In the genomic region with DNA sequence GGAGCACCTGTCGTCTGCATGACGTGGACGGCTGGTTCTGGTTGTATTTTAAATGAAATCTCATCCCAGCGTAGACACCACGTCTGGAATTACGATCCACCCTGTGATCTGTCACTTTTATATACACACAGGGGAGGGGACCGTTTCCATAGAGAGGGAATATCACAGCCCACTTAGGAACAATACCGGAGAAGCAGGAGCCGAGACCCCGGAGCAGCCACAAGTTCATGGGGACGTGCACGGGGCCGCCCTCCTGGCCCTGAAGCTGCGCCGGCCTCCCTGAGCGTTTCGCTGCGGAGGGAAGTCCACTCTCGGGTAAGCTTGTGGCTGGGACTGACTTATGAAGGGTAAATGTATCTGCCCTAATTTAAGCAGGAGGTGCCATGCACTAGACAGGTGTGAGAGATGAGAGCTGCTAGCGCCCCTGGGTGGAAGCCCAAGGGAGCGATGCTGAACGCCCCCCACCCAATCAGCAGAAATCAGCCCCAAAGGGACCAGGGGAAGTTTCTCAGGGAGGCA, we compare ENCODE assay signal across 20 cellular contexts. TPM values are rescaled to one million over a fixed set of nuclear protein-coding genes. Genes with fewer than 3 reads are reported as not detected.
DNase-seq lines count a peak whose midpoint lies in the region; ATAC-seq, FAIRE-seq and TF ChIP-seq lines count a peak whose summit lies in the region.
"Had no signal": no experiment of that assay in that cellular context is flagged by ENCODE, and none has a peak within 500 bp of the region (broad histone marks: within the 10 kb centered on the region; RNA-seq: fewer than 3 reads in every experiment).

Gene UCN3 (plus strand): TSS at position 51 of the 519 bp plus-strand sequence. CDS start 8,755 bp downstream, outside the sequence.

- H3K79me1 ChIP-seq in H1 (ENCODE audit: low read depth, low read length), result no peaks in the 10 kb centered on the region

- H3K18ac ChIP-seq in H1 (ENCODE audit: extremely low read depth, low read length), result no peak within 1 kb of the TSS

- no peaks in the 10 kb centered on the region; a peak in 1 of 7 replicates for H3K27me3 ChIP-seq in H1 (replicated peaks in 1 of 4; ENCODE audit: control insufficient read depth in 3 of 4, extremely low read depth in 1 of 4, insufficient read depth in 3 of 4, low read length in 3 of 4)
- H3K27me3 ChIP-seq in parathyroid adenoma (ENCODE audit: control insufficient read depth, insufficient read depth, low read length), result no peaks in the 10 kb centered on the region

- no peaks in the 10 kb centered on the region for H3K79me2 ChIP-seq in H1 (ENCODE audit: control insufficient read depth in 1 of 2, insufficient read depth in 2 of 2, low read length in 2 of 2)
- H3K79me2 ChIP-seq in parathyroid adenoma, result no peaks in the 10 kb centered on the region

- H4K8ac ChIP-seq in H1 (ENCODE audit: extremely low read depth, insufficient read depth, low read length), result peak within 1 kb of the TSS; percentile 23; the same call in 1 of the 2 replicates

- TF ChIP-seq CTCF in H1 (IDR thresholded peaks at IDR 0.05; ENCODE audit: control extremely low read depth in 1 of 3, insufficient read depth in 1 of 3, low read depth in 1 of 3, low read length in 3 of 3) (peak; percentile 15 to 35 (median 33); a peak in 3 of 4 replicates), parathyroid adenoma (IDR thresholded peaks at IDR 0.05) (no peak), glutamatergic neuron (IDR thresholded peaks at IDR 0.05; ENCODE audit: partially characterized antibody, unreplicated experiment) (no peak)

- H3K9ac ChIP-seq in H1 (replicated peaks in 1 of 4; ENCODE audit: extremely low read depth in 1 of 4, low read depth in 3 of 4, low read length in 3 of 4) (no peak within 1 kb of the TSS), parathyroid adenoma (no peak within 1 kb of the TSS)

- no peak within 1 kb of the TSS for H3K23ac ChIP-seq in H1 (ENCODE audit: insufficient read length)

- POLR2A ChIA-PET in H1 (lab: Charles Lee; ENCODE audit: partially characterized antibody), result no interaction called here

- no peak for TF ChIP-seq POLR2A in H1 (IDR thresholded peaks at IDR 0.05; ENCODE audit: control extremely low read depth in 1 of 2, low read depth in 2 of 2, low read length in 2 of 2)

- no peak within 1 kb of the TSS for H4K5ac ChIP-seq in H1 (ENCODE audit: insufficient read length, low read depth, low read length)

- H3K14ac ChIP-seq in H1 (ENCODE audit: insufficient read length), result no peak within 1 kb of the TSS

- H3K27ac ChIP-seq in H1 (ENCODE audit: low read depth, low read length), result no peak within 1 kb of the TSS
- H3K27ac ChIP-seq in parathyroid adenoma, result no peak within 1 kb of the TSS
- H3K27ac ChIP-seq: dorsolateral prefrontal cortex, suprapubic skin had no signal

- H3K4me3 Mint-ChIP-seq in glutamatergic neuron (ENCODE audit: unreplicated experiment), result no peak within 1 kb of the TSS
- H3K4me3 Mint-ChIP-seq: CD8-positive, alpha-beta T cell had no signal

- H3K27me3 Mint-ChIP-seq in glutamatergic neuron (ENCODE audit: unreplicated experiment), result peaks cover 5% of the 10 kb centered on the region

- H2BK12ac ChIP-seq in H1 (ENCODE audit: low read depth, low read length), result no peak within 1 kb of the TSS

- H3K9me3 ChIP-seq in H1 (ENCODE audit: insufficient read depth in 2 of 2, low read depth in 1 of 2, low read length in 1 of 2) (0 out of 4 replicates have a peak, but pooled peaks cover 0 to under 1% of the 10 kb centered on the region in 2 experiments), parathyroid adenoma (ENCODE audit: control insufficient read depth, low read length) (no peaks in the 10 kb centered on the region)
- H3K9me3 ChIP-seq: suprapubic skin had no signal

- H3K23me2 ChIP-seq in H1 (ENCODE audit: low read depth, low read length), result peaks cover 4% of the 10 kb centered on the region

- CTCF ChIA-PET in H1 (lab: Charles Lee; ENCODE audit: partially characterized antibody), result no interaction called here

- H2AFZ ChIP-seq in H1 (ENCODE audit: low read length), result peak within 1 kb of the TSS; percentile 56
- H2AFZ ChIP-seq in parathyroid adenoma, result no peak within 1 kb of the TSS

- no peak within 1 kb of the TSS for H2BK15ac ChIP-seq in H1 (ENCODE audit: low read length)

- ATAC-seq in GM18870 (IDR thresholded peaks at IDR 0.05; ENCODE audit: unreplicated experiment) (no peak), HG03354 (IDR thresholded peaks at IDR 0.05; ENCODE audit: poor library complexity, severe bottlenecking, unreplicated experiment) (no peak)
- ATAC-seq: CD8-positive, alpha-beta T cell; left cardiac atrium had no signal

- H3K4me1 ChIP-seq in H1 (replicated peaks in 1 of 4; ENCODE audit: control insufficient read depth in 3 of 4, insufficient read depth in 4 of 4, low read length in 3 of 4) (no peaks in the 10 kb centered on the region), parathyroid adenoma (no peaks in the 10 kb centered on the region)
- H3K4me1 ChIP-seq: suprapubic skin had no signal

- no peak within 1 kb of the TSS for H2BK20ac ChIP-seq in H1 (ENCODE audit: low read length)

- no peaks in the 10 kb centered on the region for H4K20me1 ChIP-seq in H1 (replicated peaks in 1 of 2; ENCODE audit: control insufficient read depth in 1 of 2, insufficient read depth in 2 of 2, low read length in 2 of 2)

- H3K56ac ChIP-seq in H1 (replicated peaks; ENCODE audit: insufficient read length, low read depth, low read length), result no peak within 1 kb of the TSS

- no peak within 1 kb of the TSS for H3K27ac Mint-ChIP-seq in glutamatergic neuron (ENCODE audit: unreplicated experiment)
- H3K27ac Mint-ChIP-seq: CD8-positive, alpha-beta T cell had no signal

- H3K9me3 Mint-ChIP-seq in glutamatergic neuron (ENCODE audit: unreplicated experiment), result no peaks in the 10 kb centered on the region
- H3K9me3 Mint-ChIP-seq: CD8-positive, alpha-beta T cell had no signal

- H2BK5ac ChIP-seq in H1 (ENCODE audit: low read depth, low read length), result no peak within 1 kb of the TSS

- no peak within 1 kb of the TSS for H4K91ac ChIP-seq in H1 (replicated peaks; ENCODE audit: insufficient read length, low read length)

- H3K4me3 ChIP-seq in H1 (ENCODE audit: extremely low read depth in 1 of 4, insufficient read depth in 2 of 4, low read depth in 3 of 4, low read length in 4 of 4) (no peak within 1 kb of the TSS), parathyroid adenoma (ENCODE audit: low read depth, low read length) (no peak within 1 kb of the TSS)
- H3K4me3 ChIP-seq: dorsolateral prefrontal cortex, suprapubic skin had no signal

- H3K36me3 ChIP-seq in H1 (ENCODE audit: control insufficient read depth in 2 of 4, insufficient read depth in 4 of 4, low read length in 3 of 4), result no peaks in the 10 kb centered on the region
- no peaks in the 10 kb centered on the region for H3K36me3 ChIP-seq in parathyroid adenoma (ENCODE audit: control insufficient read depth, insufficient read depth, low read length)
- H3K36me3 ChIP-seq: suprapubic skin had no signal

- FAIRE-seq in H1 (lab: Jason Lieb, UNC), result no peak
- FAIRE-seq: frontal cortex had no signal

- H2AK5ac ChIP-seq in H1 (ENCODE audit: low read depth, low read length), result no peak within 1 kb of the TSS

- peaks cover 2% of the 10 kb centered on the region for H3K4me1 Mint-ChIP-seq in glutamatergic neuron (ENCODE audit: low read depth, unreplicated experiment)

- 86% methylated on average over 19 of the region's 22 CpGs; no CpG with 5 or more reads in 1 of the 2 experiments for WGBS in H1 (ENCODE audit: extremely low coverage in 1 of 2, insufficient coverage in 1 of 2, insufficient read length in 1 of 2, insufficient replicate concordance in 2 of 2, low coverage in 1 of 2, low lambda C conversion rate in 2 of 2, missing lambda C conversion rate in 1 of 2), 2 experiments

- TF ChIP-seq EP300 in H1 (IDR thresholded peaks at IDR 0.05; ENCODE audit: borderline replicate concordance in 1 of 2, low read depth in 2 of 2, low read length in 2 of 2), result no peak

- H3K4me2 ChIP-seq in H1 (ENCODE audit: insufficient read depth in 1 of 2, low read depth in 2 of 2, low read length in 2 of 2) (no peak within 1 kb of the TSS), parathyroid adenoma (ENCODE audit: low read length) (peak within 1 kb of the TSS; percentile 33)

- H3K36me3 Mint-ChIP-seq in glutamatergic neuron (ENCODE audit: unreplicated experiment), result no peaks in the 10 kb centered on the region
- H3K36me3 Mint-ChIP-seq: CD8-positive, alpha-beta T cell had no signal

- no peak within 1 kb of the TSS for H3K4ac ChIP-seq in H1 (replicated peaks; ENCODE audit: insufficient read length, low read depth, low read length)

- H2BK120ac ChIP-seq in H1 (replicated peaks; ENCODE audit: low read depth, low read length), result no peak within 1 kb of the TSS

- DNase-seq in DMS153 treated with DMSO at 0.1 percent for 48 hours (lab: John Stamatoyannopoulos, UW; ENCODE audit: unreplicated experiment) (peak; percentile 26), NCI-H69 (lab: John Stamatoyannopoulos, UW) (peak; percentile 81), H1 (ENCODE audit: low read depth in 1 of 2, low spot score in 2 of 2) (no peak), glutamatergic neuron (no peak)
- DNase-seq: activated naive CD4-positive, alpha-beta T cell; CD8-positive, alpha-beta T cell; central memory CD4-positive, alpha-beta T cell; dorsolateral prefrontal cortex; left cardiac atrium; midbrain; NCI-H226 had no signal

- peak in 1 of 2 experiments; percentile 33; a peak in 2 of 4 replicates for TF ChIP-seq RAD21 in H1 (IDR thresholded peaks at IDR 0.05 in 1 of 2, conservative IDR thresholded peaks at IDR 0.05 in 1 of 2; ENCODE audit: low read depth in 2 of 2, low read length in 2 of 2)

RNA-seq across cellular contexts. Expression of gene UCN3, which starts in this region (rescaled TPM):
- total RNA-seq in H1 (2021; fragmentation: NEBNext Ultra II Directional; extraction: Animal tissue kit (Norgen Biotek cat#: 25700)), result not detected in 2 replicates
- polyA plus RNA-seq in H1 (2011; rRNA removed), result not detected in 2 replicates
- not detected for polyA plus RNA-seq in H1 (2011; cell fraction: cytosol; rRNA removed)
- polyA plus RNA-seq in H1 (2011; cell fraction: nucleus; rRNA removed), result not detected
- polyA plus RNA-seq in H1 (2012, experiment 1 of 2), result not detected in 4 replicates
- not detected for polyA plus RNA-seq in H1 (2012, experiment 2 of 2)
- polyA plus RNA-seq in H1 (2013, experiment 1 of 2), result not detected
- polyA plus RNA-seq in H1 (2013, experiment 2 of 2), result not detected
- polyA minus RNA-seq in H1 (2011; rRNA and poly(A)+ RNA removed), result not detected in 2 replicates
- polyA minus RNA-seq in H1 (2011; cell fraction: cytosol; rRNA and poly(A)+ RNA removed), result not detected
- polyA minus RNA-seq in H1 (2011; cell fraction: nucleus; rRNA and poly(A)+ RNA removed), result not detected
- not detected for total RNA-seq in glutamatergic neuron (ENCODE audit: unreplicated experiment)
- total RNA-seq: CD8-positive, alpha-beta T cell; frontal cortex; G401; H4; left cardiac atrium; renal cortical epithelial cell; suprapubic skin had no signal
- polyA plus RNA-seq: esophagus had no signal

Comparison
In these comparisons a context has a peak if more than half of its experiments do, and no peak if none do; other contexts are left out.
1. DNase-seq: peak in DMS153 treated with DMSO at 0.1 percent for 48 hours (single experiment) and NCI-H69 (single experiment); none in H1 (0 of 2) and glutamatergic neuron (single experiment).
2. CTCF ChIP-seq: peak in H1 (3 of 3); none in parathyroid adenoma (single experiment) and glutamatergic neuron (single experiment).